8 cellular contexts compared by ENCODE assay signal in the genomic region with DNA sequence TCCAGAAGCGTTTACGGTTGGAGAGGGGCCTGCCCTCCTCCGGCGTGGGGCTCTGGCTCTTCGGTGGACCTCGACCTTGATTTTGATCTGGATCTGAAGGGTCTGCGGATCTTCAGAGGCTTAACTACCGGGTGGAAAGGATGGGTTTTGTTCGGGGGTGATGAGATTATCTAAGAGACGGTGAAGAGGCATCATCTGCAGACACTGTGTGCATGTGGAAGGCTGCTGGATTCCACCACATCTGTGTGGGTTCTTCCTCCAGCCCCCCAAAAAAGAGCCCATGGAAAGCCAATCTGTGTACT. TPM values are rescaled to one million over a fixed set of nuclear protein-coding genes. Genes with fewer than 3 reads are reported as not detected.
DNase-seq lines count a peak whose midpoint lies in the region; ATAC-seq, FAIRE-seq and TF ChIP-seq lines count a peak whose summit lies in the region.

No MANE protein-coding gene starts in this region.

- H3K9me3 Mint-ChIP-seq in activated CD4-positive, alpha-beta T cell treated with anti-CD3 and anti-CD28 coated beads, Interleukin-2, amount 10 ng/mL, durations not matched to agents 24 days and 14 days, result no peaks in the 10 kb centered on the region
- peaks cover 2% of the 10 kb centered on the region for H3K9me3 Mint-ChIP-seq in astrocyte (ENCODE audit: unreplicated experiment)

- peak overlapping the region; percentile 43 for H3K27ac Mint-ChIP-seq in activated CD4-positive, alpha-beta T cell treated with anti-CD3 and anti-CD28 coated beads, Interleukin-2, amount 10 ng/mL, durations not matched to agents 24 days and 14 days
- H3K27ac Mint-ChIP-seq in astrocyte (ENCODE audit: unreplicated experiment), result peak overlapping the region; percentile 63

- H3K27me3 ChIP-seq in astrocyte (ENCODE audit: insufficient read depth, low read length) (peaks cover 12% of the 10 kb centered on the region), HepG2 (ENCODE audit: control insufficient read depth in 1 of 2, insufficient read depth in 2 of 2, low read length in 2 of 2) (no peaks in the 10 kb centered on the region; a peak in 1 of 5 replicates), thymus (ENCODE audit: control insufficient read depth, insufficient read depth) (peaks cover 11% of the 10 kb centered on the region)

- TF ChIP-seq EP300 in HepG2 (IDR thresholded peaks at IDR 0.05; ENCODE audit: low read depth in 2 of 2, low read length in 2 of 2) (no peak), HepG2 (CRISPR knock-in tag; IDR thresholded peaks at IDR 0.05; ENCODE audit: borderline replicate concordance) (no peak)

- TF ChIP-seq CTCF in astrocyte (IDR thresholded peaks at IDR 0.05; ENCODE audit: insufficient read depth, low read depth, low read length) (no peak), HepG2 (CRISPR knock-in tag; IDR thresholded peaks at IDR 0.05) (no peak)

- peak; percentile 2; the same call in 2 of the 3 replicates for ATAC-seq in HepG2
- ATAC-seq in GM19035 (IDR thresholded peaks at IDR 0.05; ENCODE audit: unreplicated experiment), result no peak

- H3K79me2 ChIP-seq in astrocyte (ENCODE audit: insufficient read depth, low read length) (no peaks in the 10 kb centered on the region), HepG2 (ENCODE audit: insufficient read depth, low read length) (peaks cover 2% of the 10 kb centered on the region)

- peaks cover 36% of the 10 kb centered on the region for H3K27me3 Mint-ChIP-seq in activated CD4-positive, alpha-beta T cell treated with anti-CD3 and anti-CD28 coated beads, Interleukin-2, amount 10 ng/mL, durations not matched to agents 24 days and 14 days
- H3K27me3 Mint-ChIP-seq in astrocyte (ENCODE audit: low read depth, unreplicated experiment), result no peaks in the 10 kb centered on the region

- H4K20me1 ChIP-seq in astrocyte (ENCODE audit: insufficient read depth, low read length) (no peaks in the 10 kb centered on the region), HepG2 (ENCODE audit: insufficient read depth, low read length) (no peaks in the 10 kb centered on the region)

- intact Hi-C loops in activated CD4-positive, alpha-beta T cell treated with anti-CD3 and anti-CD28 coated beads, Interleukin-2, amount 10 ng/mL, durations not matched to agents 24 days and 14 days (cut with micrococcal nuclease), result no loop called here
- intact Hi-C loops in HepG2 (cut with micrococcal nuclease; ENCODE audit: unreplicated experiment), result no loop called here

- H3K36me3 Mint-ChIP-seq in activated CD4-positive, alpha-beta T cell treated with anti-CD3 and anti-CD28 coated beads, Interleukin-2, amount 10 ng/mL, durations not matched to agents 24 days and 14 days (ENCODE audit: low read depth), result no peaks in the 10 kb centered on the region
- H3K36me3 Mint-ChIP-seq in astrocyte (ENCODE audit: low read depth, unreplicated experiment), result peaks cover 4% of the 10 kb centered on the region

- H3K4me1 ChIP-seq in astrocyte (ENCODE audit: insufficient read depth, low read length) (peaks cover 7% of the 10 kb centered on the region), HepG2 (ENCODE audit: insufficient read depth, low read length) (peaks cover 27% of the 10 kb centered on the region), thymus (ENCODE audit: control insufficient read depth, insufficient read depth, low read length) (peaks cover 3% of the 10 kb centered on the region)

- no peak for DNase-seq in activated CD4-positive, alpha-beta T cell treated with anti-CD3 and anti-CD28 coated beads, Interleukin-2, amount 10 ng/mL, durations not matched to agents 24 days and 14 days
- no peak for DNase-seq in activated CD4-positive, alpha-beta T cell treated with anti-CD3 and anti-CD28 coated beads, Interleukin-2, amount 50 U/mL, for 48 hours
- no peak for DNase-seq in astrocyte (ENCODE audit: low read depth)
- DNase-seq in HepG2 (ENCODE audit: low spot score), result no peak
- DNase-seq in pons (ENCODE audit: low spot score), result no peak
- no peak for DNase-seq in MV-4-11 (lab: John Stamatoyannopoulos, UW)

- POLR2A ChIA-PET in HepG2 (lab: Yijun Ruan, JAX), result no interaction called here

- in situ Hi-C loops in HepG2 (cut with HindIII; ENCODE audit: extremely low pct_ligation_motif_present, low pct_unique_long_range_greater_than_20kb), result no loop called here

- no peak for TF ChIP-seq POLR2A in HepG2 (IDR thresholded peaks at IDR 0.05; ENCODE audit: insufficient read depth in 1 of 2, low read depth in 2 of 2, low read length in 2 of 2)

- peak overlapping the region; percentile 56 for H3K4me3 ChIP-seq in astrocyte (ENCODE audit: insufficient read depth, low read depth, low read length)
- peak overlapping the region; percentile 75 to 93 (median 85) for H3K4me3 ChIP-seq in HepG2 (replicated peaks in 1 of 3; ENCODE audit: insufficient read depth in 1 of 3, low read depth in 2 of 3, low read length in 3 of 3)
- H3K4me3 ChIP-seq in thymus (ENCODE audit: low read length), result peak overlapping the region; percentile 83

- 0% methylated on average over 3 of the region's 10 CpGs for WGBS in HepG2 (ENCODE audit: low lambda C conversion rate)
- WGBS in thymus, result 74% methylated on average over 10 of the region's 10 CpGs

- CTCF ChIA-PET in HepG2 (lab: Yijun Ruan, JAX; ENCODE audit: low intra/inter-chr PET ratio, low total read pairs), result no interaction called here

- H3K9me3 ChIP-seq in astrocyte (ENCODE audit: insufficient read depth, low read depth, low read length) (no peaks in the 10 kb centered on the region), HepG2 (ENCODE audit: low read length) (no peaks in the 10 kb centered on the region), thymus (ENCODE audit: control insufficient read depth) (no peaks in the 10 kb centered on the region)

- H2AFZ ChIP-seq in astrocyte (ENCODE audit: low read depth, low read length), result peak overlapping the region; percentile 76
- H2AFZ ChIP-seq in HepG2 (ENCODE audit: low read length), result peak overlapping the region; percentile 8

- no TSS peak for BruUV-seq in HepG2 (replicated peaks; lab: Mats Ljungman, UMichigan)

- H3K36me3 ChIP-seq in astrocyte (ENCODE audit: insufficient read depth, low read length) (no peaks in the 10 kb centered on the region), HepG2 (replicated peaks in 1 of 2; ENCODE audit: control insufficient read depth in 1 of 2, insufficient read depth in 2 of 2, low read length in 2 of 2) (peaks cover 5 to 27% of the 10 kb centered on the region in 2 experiments), thymus (ENCODE audit: control insufficient read depth, insufficient read depth) (no peaks in the 10 kb centered on the region)

- FAIRE-seq in astrocyte (lab: Jason Lieb, UNC) (no peak), HepG2 (lab: Jason Lieb, UNC) (no peak)

- H3K4me3 Mint-ChIP-seq in activated CD4-positive, alpha-beta T cell treated with anti-CD3 and anti-CD28 coated beads, Interleukin-2, amount 10 ng/mL, durations not matched to agents 24 days and 14 days, result peak overlapping the region; percentile 80
- peak overlapping the region; percentile 93 for H3K4me3 Mint-ChIP-seq in astrocyte (ENCODE audit: unreplicated experiment)

- H3K4me1 Mint-ChIP-seq in activated CD4-positive, alpha-beta T cell treated with anti-CD3 and anti-CD28 coated beads, Interleukin-2, amount 10 ng/mL, durations not matched to agents 24 days and 14 days, result peaks cover 6% of the 10 kb centered on the region
- H3K4me1 Mint-ChIP-seq in astrocyte (ENCODE audit: low read depth, unreplicated experiment), result peaks cover 2% of the 10 kb centered on the region

- H3K27ac ChIP-seq in astrocyte (ENCODE audit: low read depth, low read length) (no peak overlapping the region), HepG2 (ENCODE audit: extremely low read length, insufficient read depth, low read length) (peak overlapping the region; percentile 85), thymus (ENCODE audit: low read depth) (no peak overlapping the region)

- H3K4me2 ChIP-seq in astrocyte (ENCODE audit: low read length) (peak overlapping the region; percentile 79), HepG2 (ENCODE audit: low read depth, low read length) (peak overlapping the region; percentile 89)

- no peak for TF ChIP-seq RAD21 in HepG2 (CRISPR knock-in tag; IDR thresholded peaks at IDR 0.05)

- H3K9ac ChIP-seq in astrocyte (ENCODE audit: low read length) (peak overlapping the region; percentile 76), HepG2 (ENCODE audit: insufficient read depth, low read depth, low read length) (peak overlapping the region; percentile 87)

RNA-seq across cellular contexts. Expression of gene LGALSL, which starts 1.0 kb away (rescaled TPM):
- total RNA-seq in activated CD4-positive, alpha-beta T cell treated with anti-CD3 and anti-CD28 coated beads, Interleukin-2, amount 10 ng/mL, durations not matched to agents 24 days and 14 days, result 1.4 and 2.8 TPM in 2 replicates
- 12.4 and 14.0 TPM in 2 replicates for total RNA-seq in astrocyte
- total RNA-seq in HepG2 (2016; rRNA removed; fragmentation: Illumina TruSeq; extraction: Trizol), result 15.4 and 22.6 TPM in 2 replicates
- total RNA-seq in HepG2 (2016; cell fraction: cytosol; rRNA removed; fragmentation: Illumina TruSeq; extraction: Trizol; ENCODE audit: low read depth), result 6.1 and 12.0 TPM in 2 replicates
- total RNA-seq in HepG2 (2016; cell fraction: insoluble cytoplasmic fraction; rRNA removed; fragmentation: Illumina TruSeq; extraction: Trizol), result 15.9 and 18.2 TPM in 2 replicates
- total RNA-seq in HepG2 (2016; cell fraction: membrane; rRNA removed; fragmentation: Illumina TruSeq; extraction: Trizol), result 15.5 and 19.7 TPM in 2 replicates
- total RNA-seq in HepG2 (2016; cell fraction: nucleus; rRNA removed; fragmentation: Illumina TruSeq; extraction: Trizol), result 7.0 and 10.0 TPM in 2 replicates
- polyA plus RNA-seq in HepG2 (2011; rRNA removed), result 16.2 and 20.0 TPM in 2 replicates
- polyA plus RNA-seq in HepG2 (2011; cell fraction: cytosol; rRNA removed), result 17.5 and 21.3 TPM in 2 replicates
- polyA plus RNA-seq in HepG2 (2011; cell fraction: nucleus; rRNA removed), result 8.2 and 8.9 TPM in 2 replicates
- 18.4 and 25.6 TPM in 2 replicates for polyA plus RNA-seq in HepG2 (2012)
- 19.9 and 23.2 TPM in 2 replicates for polyA plus RNA-seq in HepG2 (2016; cell fraction: cytosol; fragmentation: Illumina TruSeq; extraction: Trizol; ENCODE audit: low read depth)
- polyA plus RNA-seq in HepG2 (2016; cell fraction: insoluble cytoplasmic fraction; fragmentation: Illumina TruSeq; extraction: Trizol; ENCODE audit: low read depth), result 28.6 and 32.5 TPM in 2 replicates
- 19.7 and 21.5 TPM in 2 replicates for polyA plus RNA-seq in HepG2 (2016; cell fraction: membrane; fragmentation: Illumina TruSeq; extraction: Trizol; ENCODE audit: low read depth)
- polyA plus RNA-seq in HepG2 (2016; cell fraction: nucleus; fragmentation: Illumina TruSeq; extraction: Trizol; ENCODE audit: insufficient read depth, low read depth), result 15.4 and 23.3 TPM in 2 replicates
- polyA minus RNA-seq in HepG2 (2011; rRNA and poly(A)+ RNA removed; ENCODE audit: low replicate concordance), result 8.2 and 17.7 TPM in 2 replicates
- polyA minus RNA-seq in HepG2 (2011; cell fraction: cytosol; rRNA and poly(A)+ RNA removed), result 16.6 and 18.6 TPM in 2 replicates
- 5.4 and 7.6 TPM in 2 replicates for polyA minus RNA-seq in HepG2 (2011; cell fraction: nucleus; rRNA and poly(A)+ RNA removed)
- polyA plus RNA-seq in thymus, result 12.8 TPM
